8 cellular contexts compared by ENCODE assay signal in genomic region chr6:139291813-139292619, GRCh38. TPM values are rescaled to one million over a fixed set of nuclear protein-coding genes. Genes with fewer than 3 reads are reported as not detected.
DNase-seq lines count a peak whose midpoint lies in the region; ATAC-seq and TF ChIP-seq lines count a peak whose summit lies in the region.

Gene TXLNB, minus strand, starts transcription at chr6:139291998. Its CDS starts 3,099 bp downstream, at chr6:139288899.

- H3K27me3 ChIP-seq in BJ (ENCODE audit: control insufficient read depth, insufficient read depth, low read length), result no peaks in the 10 kb centered on the region
- H3K27me3 ChIP-seq in right atrium auricular region, result no peaks in the 10 kb centered on the region
- no peaks in the 10 kb centered on the region for H3K27me3 ChIP-seq in skeletal muscle tissue (ENCODE audit: control insufficient read depth in 3 of 3, insufficient read depth in 3 of 3, low read length in 3 of 3)

- H3K27ac Mint-ChIP-seq in activated naive CD8-positive, alpha-beta T cell treated with anti-CD3 and anti-CD28 coated beads for 36 hours, result peak within 1 kb of the TSS; percentile 96

- POLR2A ChIA-PET in BJ (lab: Charles Lee), result no interaction called here

- H3K36me3 ChIP-seq in BJ (ENCODE audit: control insufficient read depth, insufficient read depth, low read length) (no peaks in the 10 kb centered on the region), right atrium auricular region (no peaks in the 10 kb centered on the region), skeletal muscle tissue (ENCODE audit: control insufficient read depth in 3 of 3, insufficient read depth in 3 of 3, low read length in 3 of 3) (peaks cover 6 to 16% (median 15%) of the 10 kb centered on the region in 3 donors)

- H3K9me3 Mint-ChIP-seq in activated naive CD8-positive, alpha-beta T cell treated with anti-CD3 and anti-CD28 coated beads for 36 hours, result peaks cover 2% of the 10 kb centered on the region

- no peaks in the 10 kb centered on the region for H3K27me3 Mint-ChIP-seq in activated naive CD8-positive, alpha-beta T cell treated with anti-CD3 and anti-CD28 coated beads for 36 hours

- peaks cover 53% of the 10 kb centered on the region for H3K4me1 Mint-ChIP-seq in activated naive CD8-positive, alpha-beta T cell treated with anti-CD3 and anti-CD28 coated beads for 36 hours

- H3K9ac ChIP-seq in skeletal muscle tissue (ENCODE audit: low read depth in 1 of 3, low read length in 3 of 3), result peak within 1 kb of the TSS; percentile 75 to 96 (median 91)

- H3K36me3 Mint-ChIP-seq in activated naive CD8-positive, alpha-beta T cell treated with anti-CD3 and anti-CD28 coated beads for 36 hours, result peaks cover 2% of the 10 kb centered on the region

- peak; percentile 77 for ATAC-seq in GM19324 (IDR thresholded peaks at IDR 0.05; ENCODE audit: low FRiP score, unreplicated experiment)
- peak; percentile 73 for ATAC-seq in HG03378 (IDR thresholded peaks at IDR 0.05; ENCODE audit: unreplicated experiment)
- peak; percentile 26; the same call in 1 of the 3 replicates for ATAC-seq in SK-N-SH treated with all-trans-retinoic acid at 6 μM for 48 hours

- no peaks in the 10 kb centered on the region for H3K9me3 ChIP-seq in right atrium auricular region
- no peaks in the 10 kb centered on the region for H3K9me3 ChIP-seq in skeletal muscle tissue (ENCODE audit: control insufficient read depth in 3 of 3, low read length in 3 of 3)

- DNase-seq in BJ (ENCODE audit: low read depth) (peak; percentile 48), right atrium auricular region (ENCODE audit: low spot score) (peak; percentile 83), DMS79 (lab: John Stamatoyannopoulos, UW) (no peak)
- peak; percentile 85 for DNase-seq in activated naive CD8-positive, alpha-beta T cell treated with anti-CD3 and anti-CD28 coated beads for 36 hours

- peak within 1 kb of the TSS; percentile 74 for H3K4me3 Mint-ChIP-seq in activated naive CD8-positive, alpha-beta T cell treated with anti-CD3 and anti-CD28 coated beads for 36 hours

- CTCF ChIA-PET in BJ (lab: Yijun Ruan, JAX), result interaction anchor here (0.7 to 1.2 kb wide), 3 partner anchors 35 to 174 kb away, joined by 3 read pairs; no protein-coding TSS in a partner anchor

- H3K4me1 ChIP-seq in right atrium auricular region (peaks cover 0 to 33% of the 10 kb centered on the region in 2 donors), skeletal muscle tissue (ENCODE audit: control insufficient read depth in 3 of 3, insufficient read depth in 3 of 3, low read length in 3 of 3) (peaks cover 26 to 32% (median 30%) of the 10 kb centered on the region in 3 donors)

- peak within 1 kb of the TSS; percentile 85 to 90 for H3K27ac ChIP-seq in right atrium auricular region
- H3K27ac ChIP-seq in skeletal muscle tissue (ENCODE audit: low read depth, low read length), result peak within 1 kb of the TSS; percentile 99

- TF ChIP-seq CTCF in BJ (IDR thresholded peaks at IDR 0.05; ENCODE audit: insufficient read depth, low read depth, low read length), result no peak
- TF ChIP-seq CTCF in right atrium auricular region (IDR thresholded peaks at IDR 0.05), result peak in 1 of 2 donors; percentile 27

- H3K4me3 ChIP-seq in BJ (ENCODE audit: low read depth, low read length) (peak within 1 kb of the TSS; percentile 35), right atrium auricular region (peak within 1 kb of the TSS; percentile 36 to 40), skeletal muscle tissue (ENCODE audit: low read length in 3 of 3) (peak within 1 kb of the TSS; percentile 65 to 88 (median 79))

TF ChIP-seq in SK-N-SH treated with all-trans-retinoic acid at 6 μM for 48 hours, 23 proteins besides CTCF, POLR2A, EP300 and RAD21:
- TF ChIP-seq GLIS3 (CRISPR knock-in tag; IDR thresholded peaks at IDR 0.05), result no peak
- no peak for TF ChIP-seq ISL1 (CRISPR knock-in tag; IDR thresholded peaks at IDR 0.05)
- TF ChIP-seq TSHZ2 (CRISPR knock-in tag; IDR thresholded peaks at IDR 0.05), result no peak
- TF ChIP-seq ZNF8 (CRISPR knock-in tag; IDR thresholded peaks at IDR 0.05), result no peak
- TF ChIP-seq ARNTL (CRISPR knock-in tag; IDR thresholded peaks at IDR 0.05; ENCODE audit: borderline replicate concordance, low read depth), result no peak
- no peak for TF ChIP-seq ZC3H10 (CRISPR knock-in tag; IDR thresholded peaks at IDR 0.05)
- no peak for TF ChIP-seq OSR1 (CRISPR knock-in tag; IDR thresholded peaks at IDR 0.05)
- no peak for TF ChIP-seq TCF4 (CRISPR knock-in tag; IDR thresholded peaks at IDR 0.05; ENCODE audit: borderline replicate concordance)
- TF ChIP-seq CREB5 (CRISPR knock-in tag; IDR thresholded peaks at IDR 0.05; ENCODE audit: low read depth), result no peak
- no peak for TF ChIP-seq PPARA (CRISPR knock-in tag; IDR thresholded peaks at IDR 0.05; ENCODE audit: borderline replicate concordance)
- TF ChIP-seq ESRRG (CRISPR knock-in tag; IDR thresholded peaks at IDR 0.05), result no peak
- no peak for TF ChIP-seq ZFP3 (CRISPR knock-in tag; IDR thresholded peaks at IDR 0.05)

RNA-seq across cellular contexts. Expression of gene TXLNB, which starts in this region (rescaled TPM):
- 0.44 and 0.71 TPM in 2 replicates for polyA plus RNA-seq in BJ (2011; rRNA removed)
- polyA minus RNA-seq in BJ (2011; rRNA and poly(A)+ RNA removed), result 0.21 and 0.28 TPM in 2 replicates
- total RNA-seq in activated naive CD8-positive, alpha-beta T cell treated with anti-CD3 and anti-CD28 coated beads for 36 hours, result under 1 TPM; 0.18 to 0.19 TPM
- total RNA-seq in right atrium auricular region (100 to 1,000 TPM in 1 of 2 donors, 10 to 100 TPM in 1; 74.7 to 132 TPM), skeletal muscle tissue (60.0 TPM)

Comparison
In these comparisons a context has a peak if more than half of its experiments do, and no peak if none do; other contexts are left out.
1. RNA of gene TXLNB (total RNA-seq): 74.7 to 132 TPM in right atrium auricular region and 60.0 TPM in skeletal muscle tissue (single experiment); 0.18 to 0.19 TPM in activated naive CD8-positive, alpha-beta T cell treated with anti-CD3 and anti-CD28 coated beads for 36 hours; every median in the first group is over 10 times any median in the second.
2. Peak in DNase-seq and H3K4me3 ChIP-seq in BJ; RNA of the gene not detected or under 1 TPM.
3. Peak in DNase-seq in activated naive CD8-positive, alpha-beta T cell treated with anti-CD3 and anti-CD28 coated beads for 36 hours; RNA of the gene not detected or under 1 TPM.
4. ATAC-seq: peak in every context shown above with its lines; median percentile 77 in GM19324; 73 in HG03378; 26 in SK-N-SH treated with all-trans-retinoic acid at 6 μM for 48 hours.
5. Peak in every context shown above with its lines, with median percentiles within 50 percentile points of each other: H3K4me3 ChIP-seq.